In genomic region chr18:74880706-74881289, GRCh38 we compare ENCODE assay signal across 17 cellular contexts.
DNase-seq lines count a peak whose midpoint lies in the region; ATAC-seq and TF ChIP-seq lines count a peak whose summit lies in the region.
"Had no signal": no experiment of that assay in that cellular context is flagged by ENCODE, and none has a peak within 500 bp of the region (broad histone marks: within the 10 kb centered on the region; RNA-seq: fewer than 3 reads in every experiment).

No MANE protein-coding gene starts in this region.

- TF ChIP-seq RAD21 in SK-N-SH (IDR thresholded peaks at IDR 0.05; ENCODE audit: low read length): no peak

- POLR2A ChIA-PET in SK-N-SH (lab: Yijun Ruan, JAX): no interaction called here

- H3K4me3 ChIP-seq in SK-N-SH (ENCODE audit: low read depth in 2 of 2, low read length in 1 of 2) (no peak overlapping the region), WERI-Rb-1 (ENCODE audit: low read depth, low read length) (no peak overlapping the region)
- H3K4me3 ChIP-seq: A549, BLaER1, GM23248, HAP-1 had no signal

- H3K4me1 ChIP-seq in SK-N-SH (ENCODE audit: control insufficient read depth in 1 of 2, insufficient read depth in 2 of 2, low read depth in 1 of 2, low read length in 1 of 2): peaks cover 0 to 4% of the 10 kb centered on the region in 2 experiments; a peak in 2 of 4 replicates
- H3K4me1 ChIP-seq: A549 had no signal

- H3K36me3 ChIP-seq in SK-N-SH (replicated peaks in 1 of 2; ENCODE audit: control insufficient read depth in 1 of 2, insufficient read depth in 2 of 2, low read length in 1 of 2): peaks cover 0 to 18% of the 10 kb centered on the region in 2 experiments
- H3K36me3 ChIP-seq in WERI-Rb-1: no peaks in the 10 kb centered on the region
- H3K36me3 ChIP-seq: HAP-1 had no signal

- no peak overlapping the region for H2AFZ ChIP-seq in SK-N-SH (ENCODE audit: low read depth)
- H2AFZ ChIP-seq: GM23248 had no signal

- H3K79me2 ChIP-seq in SK-N-SH (ENCODE audit: insufficient read depth): no peaks in the 10 kb centered on the region

- no peak overlapping the region for H3K4me2 ChIP-seq in SK-N-SH
- H3K4me2 ChIP-seq: A549, BLaER1 had no signal

- no peaks in the 10 kb centered on the region for H3F3A ChIP-seq in SK-N-SH (replicated peaks; ENCODE audit: insufficient read depth)

- H3K27ac ChIP-seq in SK-N-SH (ENCODE audit: low read depth in 2 of 2, low read length in 1 of 2) (no peak overlapping the region), WERI-Rb-1 (no peak overlapping the region)
- H3K27ac ChIP-seq: 22Rv1, A549, BLaER1, GM23248 had no signal

- no peaks in the 10 kb centered on the region for H4K20me1 ChIP-seq in SK-N-SH (ENCODE audit: insufficient read depth)
- H4K20me1 ChIP-seq: BLaER1 had no signal

- no peaks in the 10 kb centered on the region for H3K9me2 ChIP-seq in SK-N-SH

- H3K27me3 ChIP-seq in SK-N-SH (ENCODE audit: insufficient read depth): no peaks in the 10 kb centered on the region
- H3K27me3 ChIP-seq in WERI-Rb-1 (ENCODE audit: insufficient read depth, low read depth, severe bottlenecking): no peaks in the 10 kb centered on the region
- H3K27me3 ChIP-seq: BLaER1 had no signal

- WGBS in SK-N-SH (ENCODE audit: low lambda C conversion rate): 72% methylated on average over 9 of the region's 12 CpGs

- ATAC-seq in SK-N-SH treated with all-trans-retinoic acid at 6 μM for 48 hours (no peak), GM21381 (IDR thresholded peaks at IDR 0.05; ENCODE audit: unreplicated experiment) (no peak)
- ATAC-seq: A549 had no signal

- peak in 1 of 2 experiments; percentile 34; a peak in 1 of 4 replicates for TF ChIP-seq EP300 in SK-N-SH (IDR thresholded peaks at IDR 0.05; ENCODE audit: borderline replicate concordance in 1 of 2, low read depth in 1 of 2, low read length in 1 of 2)

- H3K9ac ChIP-seq in SK-N-SH: no peak overlapping the region
- H3K9ac ChIP-seq: BLaER1, GM23248 had no signal

- TF ChIP-seq CTCF in SK-N-SH (IDR thresholded peaks at IDR 0.05) (no peak), WERI-Rb-1 (IDR thresholded peaks at IDR 0.05; ENCODE audit: low read depth, low read length) (no peak)

- CTCF ChIA-PET in SK-N-SH (lab: Yijun Ruan, JAX): interaction anchor here (1.2 to 1.3 kb wide), 2 partner anchors 13 to 217 kb away, joined by 3 read pairs; no protein-coding TSS in a partner anchor

- DNase-seq in SK-N-SH (peak; percentile 36), NCI-H69 (lab: John Stamatoyannopoulos, UW) (peak; percentile 98), left kidney (ENCODE audit: low read depth, low spot score) (peak; percentile 26), WERI-Rb-1 (no peak), NCI-H510A (lab: John Stamatoyannopoulos, UW) (no peak)
- DNase-seq: AML-193; CD4-positive, alpha-beta memory T cell; DMS79 treated with DMSO at 0.1 percent for 48 hours; GF-D8; GM23248; HFFc6 had no signal

- H3K9me3 ChIP-seq in SK-N-SH (no peaks in the 10 kb centered on the region), WERI-Rb-1 (ENCODE audit: severe bottlenecking) (no peaks in the 10 kb centered on the region)
- H3K9me3 ChIP-seq: A549, BLaER1, HAP-1 had no signal

TF ChIP-seq in SK-N-SH, 30 proteins besides CTCF, POLR2A, EP300 and RAD21:
- no peak for TF ChIP-seq USF1 (IDR thresholded peaks at IDR 0.05; ENCODE audit: borderline replicate concordance, low read depth)
- peak; percentile 43 for TF ChIP-seq GATA2 (CRISPR knock-in tag; IDR thresholded peaks at IDR 0.05)
- TF ChIP-seq RCOR1 (IDR thresholded peaks at IDR 0.05; ENCODE audit: low read length): 0 out of 2 replicates have a peak, but pooled peaks have one; percentile 27
TF ChIP-seq in SK-N-SH: peak in this region for 2.

TF ChIP-seq in SK-N-SH treated with all-trans-retinoic acid at 6 μM for 48 hours, 23 proteins besides CTCF, POLR2A, EP300 and RAD21:
- TF ChIP-seq SNAI2 (CRISPR knock-in tag; IDR thresholded peaks at IDR 0.05) (no peak), ZFP3 (CRISPR knock-in tag; IDR thresholded peaks at IDR 0.05) (no peak), CSDC2 (CRISPR knock-in tag; IDR thresholded peaks at IDR 0.05) (no peak), PPARA (CRISPR knock-in tag; IDR thresholded peaks at IDR 0.05; ENCODE audit: borderline replicate concordance) (no peak), OSR1 (CRISPR knock-in tag; IDR thresholded peaks at IDR 0.05) (no peak), ESRRG (CRISPR knock-in tag; IDR thresholded peaks at IDR 0.05) (no peak)

Comparison
In these comparisons a context has a peak if more than half of its experiments do, and no peak if none do; other contexts are left out.
1. DNase-seq: peak in SK-N-SH (single experiment), NCI-H69 (single experiment) and left kidney (single experiment); none in WERI-Rb-1 (single experiment) and NCI-H510A (single experiment).